In the genomic region with DNA sequence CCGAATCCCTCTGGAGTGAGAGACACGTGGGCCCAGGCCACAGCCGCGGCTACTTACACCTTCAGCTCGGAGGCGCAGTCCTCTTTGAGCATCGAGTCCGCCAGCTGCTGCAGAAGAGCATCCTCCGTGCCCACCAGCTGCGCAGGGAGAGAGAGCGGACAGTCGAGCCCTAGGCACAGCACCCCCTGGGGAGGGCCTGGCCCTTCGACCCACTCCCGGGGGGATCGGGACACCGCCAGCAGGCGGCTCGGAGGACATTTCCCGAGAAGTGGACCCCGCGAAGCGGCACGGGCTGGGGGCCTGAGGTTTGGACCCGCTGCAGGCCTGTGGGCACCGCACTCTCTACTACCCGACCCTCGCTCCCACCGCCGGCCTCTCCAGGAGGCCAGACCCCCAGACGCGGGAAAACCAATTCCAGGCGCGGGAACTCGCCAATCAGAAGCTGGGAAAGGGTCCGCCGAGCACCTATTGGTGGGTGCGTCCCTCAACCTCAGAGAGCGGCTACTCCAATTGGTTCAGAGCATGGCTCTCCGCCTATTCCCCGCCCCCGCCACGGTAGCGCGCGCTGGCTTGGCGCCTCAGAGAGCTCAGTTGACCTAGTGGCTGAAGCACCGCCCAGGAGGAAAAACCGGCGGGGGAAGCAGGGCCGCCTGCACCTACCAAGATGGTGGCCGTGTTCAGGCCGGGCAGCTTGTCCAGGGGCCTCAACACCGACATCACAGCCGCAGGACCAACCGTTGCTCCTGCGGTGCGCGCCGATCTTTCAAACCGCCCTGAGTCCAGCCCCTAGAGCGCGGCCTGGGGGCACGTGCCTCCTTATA, we compare ENCODE assay signal across 8 cellular contexts. TPM values are rescaled to one million over a fixed set of nuclear protein-coding genes. Genes with fewer than 3 reads are reported as not detected.
DNase-seq lines count a peak whose midpoint lies in the region; ATAC-seq, FAIRE-seq and TF ChIP-seq lines count a peak whose summit lies in the region.

A gene with protein sequence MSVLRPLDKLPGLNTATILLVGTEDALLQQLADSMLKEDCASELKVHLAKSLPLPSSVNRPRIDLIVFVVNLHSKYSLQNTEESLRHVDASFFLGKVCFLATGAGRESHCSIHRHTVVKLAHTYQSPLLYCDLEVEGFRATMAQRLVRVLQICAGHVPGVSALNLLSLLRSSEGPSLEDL (minus strand): TSS at position 793 of the 821 bp plus-strand sequence. CDS start 76 bp downstream, at position 717.

- peak within 1 kb of the TSS; percentile 31 for H3K4ac ChIP-seq in trophoblast cell (ENCODE audit: low read depth, low read length)

- peak within 1 kb of the TSS; percentile 70 for H4K91ac ChIP-seq in trophoblast cell (ENCODE audit: low read depth, low read length)

- peak within 1 kb of the TSS; percentile 56 for H4K12ac ChIP-seq in trophoblast cell (ENCODE audit: low read depth, low read length)

- H4K8ac ChIP-seq in trophoblast cell (ENCODE audit: low read depth, low read length): peak within 1 kb of the TSS; percentile 41

- peak within 1 kb of the TSS; percentile 76 for H3K27ac Mint-ChIP-seq in type B pancreatic cell

- H2BK12ac ChIP-seq in trophoblast cell (ENCODE audit: low read length): peak within 1 kb of the TSS; percentile 60

- no peaks in the 10 kb centered on the region for H3K9me3 Mint-ChIP-seq in type B pancreatic cell

- no peaks in the 10 kb centered on the region for H3K79me2 ChIP-seq in trophoblast cell (ENCODE audit: control insufficient read depth, insufficient read depth, low read length, poor library complexity)

- H3K4me1 ChIP-seq in adrenal gland (replicated peaks in 1 of 2): peaks cover 5 to 8% of the 10 kb centered on the region in 2 donors
- H3K4me1 ChIP-seq in heart left ventricle: peaks cover 0 to 31% (median 9%) of the 10 kb centered on the region in 12 donors
- peaks cover 8% of the 10 kb centered on the region in 2 experiments for H3K4me1 ChIP-seq in trophoblast cell (ENCODE audit: control insufficient read depth in 1 of 2, insufficient read depth in 2 of 2, low read length in 2 of 2)

- H2AFZ ChIP-seq in trophoblast cell (ENCODE audit: insufficient read depth, low read length, poor library complexity): peak within 1 kb of the TSS; percentile 75

- intact Hi-C loops in adrenal gland (cut with DNase I): loop anchor here in 1 of 2 donors (5.0 to 10.0 kb wide), 2 partner anchors 124 to 202 kb away; no protein-coding TSS in a partner anchor
- intact Hi-C loops in heart left ventricle (cut with DNase I): no loop called here

- TF ChIP-seq POLR2A in GM12892 (IDR thresholded peaks at IDR 0.05; ENCODE audit: low read depth, low read length) (peak; percentile 59), adrenal gland (IDR thresholded peaks at IDR 0.05) (no peak), heart left ventricle (IDR thresholded peaks at IDR 0.05) (no peak)

- H3K27ac ChIP-seq in adrenal gland: peak within 1 kb of the TSS in 1 of 5 donors; percentile 71
- H3K27ac ChIP-seq in heart left ventricle: peak within 1 kb of the TSS in 4 of 12 donors; percentile 3 to 50 (median 29)
- peak within 1 kb of the TSS; percentile 23 for H3K27ac ChIP-seq in trophoblast cell (ENCODE audit: low read depth, low read length)

- H3K4me1 Mint-ChIP-seq in type B pancreatic cell (ENCODE audit: unreplicated experiment): peaks cover 26% of the 10 kb centered on the region

- ATAC-seq in HG02840 (IDR thresholded peaks at IDR 0.05; ENCODE audit: low FRiP score, unreplicated experiment) (peak; percentile 76), heart left ventricle (peak; percentile 96 to 99 (median 98))

- H2AK5ac ChIP-seq in trophoblast cell (ENCODE audit: low read length): no peak within 1 kb of the TSS

- TF ChIP-seq CTCF in adrenal gland (IDR thresholded peaks at IDR 0.05) (peak in 4 of 6 experiments; percentile 7 to 41 (median 32)), heart left ventricle (IDR thresholded peaks at IDR 0.05) (peak in 3 of 12 donors; percentile 7 to 27 (median 13)), type B pancreatic cell (conservative IDR thresholded peaks at IDR 0.05) (peak; percentile 39)

- peaks cover 3% of the 10 kb centered on the region for H3K36me3 Mint-ChIP-seq in type B pancreatic cell

- H3K4me3 ChIP-seq in adrenal gland (peak within 1 kb of the TSS; percentile 55 to 78 (median 67)), heart left ventricle (peak within 1 kb of the TSS; percentile 50 to 79 (median 69)), trophoblast cell (ENCODE audit: low read depth, low read length) (peak within 1 kb of the TSS; percentile 91)

- peak within 1 kb of the TSS; percentile 69 for H3K14ac ChIP-seq in trophoblast cell (ENCODE audit: low read length)

- H3K36me3 ChIP-seq in adrenal gland (replicated peaks in 1 of 2) (no peaks in the 10 kb centered on the region), heart left ventricle (no peaks in the 10 kb centered on the region), trophoblast cell (ENCODE audit: control insufficient read depth in 1 of 2, insufficient read depth in 2 of 2, low read length in 2 of 2) (peaks cover 15 to 18% of the 10 kb centered on the region in 2 experiments)

- peaks cover 6% of the 10 kb centered on the region for H3K79me1 ChIP-seq in trophoblast cell (ENCODE audit: low read length)

- H3K27me3 ChIP-seq in adrenal gland (no peaks in the 10 kb centered on the region), heart left ventricle (peaks cover 0 to 4% (median 0%) of the 10 kb centered on the region in 9 donors), trophoblast cell (ENCODE audit: insufficient read depth, low read length) (no peaks in the 10 kb centered on the region)

- WGBS in adrenal gland, 4 donors: 0 to 2% (median 0%) methylated on average over 8 to 63 of the region's 63 CpGs
- WGBS in heart left ventricle, 4 donors: 0 to 1% (median 0%) methylated on average over 6 to 63 of the region's 63 CpGs
- no CpG with 5 or more reads among the region's 63 CpGs for WGBS in trophoblast cell (ENCODE audit: extremely low coverage, insufficient coverage, insufficient read length)

- H3K4me3 Mint-ChIP-seq in type B pancreatic cell: peak within 1 kb of the TSS; percentile 92

- no peaks in the 10 kb centered on the region for H3K27me3 Mint-ChIP-seq in type B pancreatic cell

- H3K9me3 ChIP-seq in adrenal gland (replicated peaks in 1 of 3) (no peaks in the 10 kb centered on the region), heart left ventricle (no peaks in the 10 kb centered on the region), trophoblast cell (ENCODE audit: insufficient read depth, low read depth, low read length) (no peaks in the 10 kb centered on the region)

- FAIRE-seq in GM12892 (lab: Jason Lieb, UNC): peak; percentile 99

- DNase-seq in GM12892 (ENCODE audit: insufficient read length) (peak; percentile 79), NCI-H1436 treated with DMSO at 0.1 percent for 48 hours (lab: John Stamatoyannopoulos, UW) (peak; percentile 80), T-helper 1 cell (peak; percentile 71 to 95 (median 80)), adrenal gland (peak; percentile 90 to 97 (median 93)), heart left ventricle (peak; percentile 92 to 94 (median 93)), trophoblast cell (peak; percentile 95 to 96), type B pancreatic cell (ENCODE audit: extremely low spot score, unreplicated experiment) (peak; percentile 95)

- no peak within 1 kb of the TSS for H2BK120ac ChIP-seq in trophoblast cell (ENCODE audit: insufficient read depth, low read length, poor library complexity)

- H3K4me2 ChIP-seq in trophoblast cell (ENCODE audit: low read length): peak within 1 kb of the TSS; percentile 92

- no peak within 1 kb of the TSS for H3K23ac ChIP-seq in trophoblast cell (ENCODE audit: low read length)

- peak within 1 kb of the TSS; percentile 63 for H3K18ac ChIP-seq in trophoblast cell (ENCODE audit: low read length)

- peak within 1 kb of the TSS; percentile 5 for H2BK5ac ChIP-seq in trophoblast cell (ENCODE audit: low read depth, low read length, poor library complexity)

- H3K9ac ChIP-seq in trophoblast cell (ENCODE audit: low read length): peak within 1 kb of the TSS; percentile 70

RNA-seq across cellular contexts. Expression of the gene that starts here (rescaled TPM):
- polyA plus RNA-seq in GM12892 (2012; ENCODE audit: missing spikeins): 31.4 TPM
- total RNA-seq in adrenal gland (1 to 10 TPM in 6 of 8 donors, under 1 TPM in 1, not detected in 1; 0.88 to 4.2 (median 1.7) TPM), heart left ventricle (1 to 10 TPM in 2 of 9 donors, under 1 TPM in 3, not detected in 4; 0.21 to 6.9 (median 0.52) TPM), type B pancreatic cell (ENCODE audit: low replicate concordance) (12.2 and 29.4 TPM in 2 replicates)
- polyA plus RNA-seq in adrenal gland (1 to 10 TPM in 2 of 3 donors, under 1 TPM in 1; 0.92 to 2.1 (median 1.4) TPM), heart left ventricle (under 1 TPM; 0.30 to 0.79 TPM)
- polyA plus RNA-seq in trophoblast cell (2013): 17.4 and 17.7 TPM in 2 replicates
